In genomic region chr1:234839663-234840062, GRCh38 we compare ENCODE assay signal across 16 cellular contexts.
DNase-seq lines count a peak whose midpoint lies in the region; ATAC-seq, FAIRE-seq and TF ChIP-seq lines count a peak whose summit lies in the region.
"Had no signal": no experiment of that assay in that cellular context is flagged by ENCODE, and none has a peak within 500 bp of the region (broad histone marks: within the 10 kb centered on the region; RNA-seq: fewer than 3 reads in every experiment).

No MANE protein-coding gene starts in this region.

- DNase-seq in NCI-H345 (lab: John Stamatoyannopoulos, UW) (peak; percentile 12), NCI-H345 treated with DMSO at 0.1 percent for 48 hours (lab: John Stamatoyannopoulos, UW; ENCODE audit: unreplicated experiment) (no peak), COLO668 (lab: John Stamatoyannopoulos, UW; ENCODE audit: unreplicated experiment) (peak; percentile 66), NB4 (ENCODE audit: low read depth) (peak; percentile 65), epithelial cell of esophagus (ENCODE audit: low read depth) (peak; percentile 22), left lobe of liver (ENCODE audit: low spot score) (no peak), GM12892 (ENCODE audit: insufficient read length) (no peak)
- DNase-seq in activated CD8-positive, alpha-beta memory T cell treated with anti-CD3 and anti-CD28 coated beads for 24 hours = no peak
- DNase-seq: activated CD4-positive, alpha-beta T cell treated with anti-CD3 and anti-CD28 coated beads for 4 hours; CD8-positive, alpha-beta T cell; colonic mucosa; gastrocnemius medialis; NCI-H1417; NCI-H446 had no signal

- TF ChIP-seq POLR2A in NB4 (IDR thresholded peaks at IDR 0.05; ENCODE audit: extremely low read depth, insufficient read length) (no peak), GM12892 (IDR thresholded peaks at IDR 0.05; ENCODE audit: low read depth, low read length) (no peak)

- no peak overlapping the region for H3K4me3 ChIP-seq in NB4 (ENCODE audit: low read depth, low read length)
- no peak overlapping the region for H3K4me3 ChIP-seq in epithelial cell of esophagus (ENCODE audit: low read length)
- H3K4me3 ChIP-seq: colonic mucosa, gastrocnemius medialis, SK-N-MC, vagina had no signal

- FAIRE-seq in GM12892 (lab: Jason Lieb, UNC) = no peak

- TF ChIP-seq CTCF in NB4 (IDR thresholded peaks at IDR 0.05; ENCODE audit: low read depth, low read length) (no peak), epithelial cell of esophagus (IDR thresholded peaks at IDR 0.05; ENCODE audit: insufficient read depth, low read depth, low read length, missing control alignments) (no peak)

- ATAC-seq in left lobe of liver = no peak
- ATAC-seq: CD8-positive, alpha-beta T cell had no signal

Comparison
In these comparisons a context has a peak if more than half of its experiments do, and no peak if none do; other contexts are left out.
1. DNase-seq: peak in NCI-H345 (single experiment), COLO668 (single experiment), NB4 (single experiment) and epithelial cell of esophagus (single experiment); none in NCI-H345 treated with DMSO at 0.1 percent for 48 hours (single experiment), left lobe of liver (single experiment), GM12892 (single experiment) and activated CD8-positive, alpha-beta memory T cell treated with anti-CD3 and anti-CD28 coated beads for 24 hours (single experiment).